In genomic region chr11:62556872-62557631, GRCh38 we compare ENCODE assay signal across 8 cellular contexts. TPM values are rescaled to one million over a fixed set of nuclear protein-coding genes. Genes with fewer than 3 reads are reported as not detected.
DNase-seq lines count a peak whose midpoint lies in the region; ATAC-seq and TF ChIP-seq lines count a peak whose summit lies in the region.

No MANE protein-coding gene starts in this region.

- peaks cover 81% of the 10 kb centered on the region for H3K4me1 Mint-ChIP-seq in activated T-helper 2 cell treated with anti-CD3 and anti-CD28 coated beads, Interferon-gamma antibody, Interleukin-2, Interleukin-4, amounts not matched to agents 10 μg/mL and 5 μg/mL and 100 μg/mL, durations not matched to agents 14 hours and 24 hours and 36 hours (ENCODE audit: low read depth)

- TF ChIP-seq EP300 in transverse colon (IDR thresholded peaks at IDR 0.05; ENCODE audit: low read depth), result no peak

- H3K36me3 Mint-ChIP-seq in activated T-helper 2 cell treated with anti-CD3 and anti-CD28 coated beads, Interferon-gamma antibody, Interleukin-2, Interleukin-4, amounts not matched to agents 10 μg/mL and 5 μg/mL and 100 μg/mL, durations not matched to agents 14 hours and 24 hours and 36 hours (ENCODE audit: low read depth), result peaks cover 46% of the 10 kb centered on the region

- peak; percentile 6 for TF ChIP-seq POLR2A in transverse colon (IDR thresholded peaks at IDR 0.05)

- peak; percentile 80 for DNase-seq in activated CD8-positive, alpha-beta memory T cell treated with anti-CD3 and anti-CD28 coated beads, Interleukin-2, amount 50 U/mL, for 48 hours
- no peak for DNase-seq in activated CD8-positive, alpha-beta memory T cell treated with anti-CD3 and anti-CD28 coated beads, Interleukin-2, amount 50 U/mL, for 4 hours
- peak in 1 of 2 experiments; percentile 75 for DNase-seq in HL-60 (ENCODE audit: low read depth in 1 of 2, low spot score in 1 of 2)
- DNase-seq in activated T-helper 2 cell treated with anti-CD3 and anti-CD28 coated beads, Interferon-gamma antibody, Interleukin-2, Interleukin-4, amounts not matched to agents 10 μg/mL and 5 μg/mL and 100 μg/mL, durations not matched to agents 14 hours and 24 hours and 36 hours (ENCODE audit: low spot score), result peak; percentile 79
- peak; percentile 58 for DNase-seq in transverse colon
- DNase-seq in UCSD-AML1 (lab: John Stamatoyannopoulos, UW; ENCODE audit: unreplicated experiment), result no peak

- H3K27me3 ChIP-seq in HL-60 (ENCODE audit: insufficient read depth, poor library complexity, severe bottlenecking), result no peaks in the 10 kb centered on the region
- no peaks in the 10 kb centered on the region for H3K27me3 ChIP-seq in layer of hippocampus (ENCODE audit: control insufficient read depth, insufficient read depth, low read length)
- H3K27me3 ChIP-seq in transverse colon, result no peaks in the 10 kb centered on the region

- peak overlapping the region; percentile 94 for H3K27ac ChIP-seq in HL-60 (replicated peaks)
- H3K27ac ChIP-seq in layer of hippocampus (ENCODE audit: low read depth, low read length), result peak overlapping the region; percentile 59
- peak overlapping the region; percentile 96 to 100 (median 97) for H3K27ac ChIP-seq in transverse colon

- H3K27me3 Mint-ChIP-seq in activated T-helper 2 cell treated with anti-CD3 and anti-CD28 coated beads, Interferon-gamma antibody, Interleukin-2, Interleukin-4, amounts not matched to agents 10 μg/mL and 5 μg/mL and 100 μg/mL, durations not matched to agents 14 hours and 24 hours and 36 hours (ENCODE audit: low read depth), result no peaks in the 10 kb centered on the region

- H3K4me3 Mint-ChIP-seq in activated T-helper 2 cell treated with anti-CD3 and anti-CD28 coated beads, Interferon-gamma antibody, Interleukin-2, Interleukin-4, amounts not matched to agents 10 μg/mL and 5 μg/mL and 100 μg/mL, durations not matched to agents 14 hours and 24 hours and 36 hours (ENCODE audit: low read depth), result peak overlapping the region; percentile 50

- H3K9me3 ChIP-seq in transverse colon, result no peaks in the 10 kb centered on the region

- TF ChIP-seq CTCF in HL-60 (IDR thresholded peaks at IDR 0.05; ENCODE audit: insufficient read depth, low read length) (no peak), transverse colon (IDR thresholded peaks at IDR 0.05) (no peak)

- H3K27ac Mint-ChIP-seq in activated T-helper 2 cell treated with anti-CD3 and anti-CD28 coated beads, Interferon-gamma antibody, Interleukin-2, Interleukin-4, amounts not matched to agents 10 μg/mL and 5 μg/mL and 100 μg/mL, durations not matched to agents 14 hours and 24 hours and 36 hours, result peak overlapping the region; percentile 97

- peaks cover 65 to 80% (median 72%) of the 10 kb centered on the region in 4 donors for H3K4me1 ChIP-seq in transverse colon

- H3K36me3 ChIP-seq in transverse colon, result peaks cover 0 to 16% (median 3%) of the 10 kb centered on the region in 4 donors

- in situ Hi-C loops in transverse colon (cut with MboI; ENCODE audit: low pct_ligation_motif_present in 1 of 4, low pct_unique_long_range_greater_than_20kb in 1 of 4, low sequenced_read_pairs in 3 of 4), result loop anchor here in 2 of 4 donors (10.0 kb wide), 1 partner anchor 132 kb away; no protein-coding TSS in a partner anchor

- ATAC-seq in HG02870 (IDR thresholded peaks at IDR 0.05; ENCODE audit: unreplicated experiment), result no peak

- H3K4me3 ChIP-seq in HL-60 (replicated peaks; ENCODE audit: insufficient read depth, low read length) (no peak overlapping the region), transverse colon (peak overlapping the region in 2 of 4 donors; percentile 0 to 6)

- intact Hi-C loops in activated T-helper 2 cell treated with anti-CD3 and anti-CD28 coated beads, Interferon-gamma antibody, Interleukin-2, Interleukin-4, amounts not matched to agents 10 μg/mL and 5 μg/mL and 100 μg/mL, durations not matched to agents 14 hours and 24 hours and 36 hours (cut with micrococcal nuclease), result loop anchor here (1.0 to 10.0 kb wide), 6 partner anchors 14 to 298 kb away; partner anchors contain the start of genes EEF1G and TUT1
- intact Hi-C loops in transverse colon (cut with DNase I; ENCODE audit: low total_unique reads), result no loop called here

- WGBS in transverse colon (ENCODE audit: low coverage in 1 of 2), 2 donors, result 0 to 33% methylated on average over 1 to 3 of the region's 3 CpGs

- H3K9me3 Mint-ChIP-seq in activated T-helper 2 cell treated with anti-CD3 and anti-CD28 coated beads, Interferon-gamma antibody, Interleukin-2, Interleukin-4, amounts not matched to agents 10 μg/mL and 5 μg/mL and 100 μg/mL, durations not matched to agents 14 hours and 24 hours and 36 hours, result no peaks in the 10 kb centered on the region

RNA-seq across cellular contexts. Expression of gene AHNAK, which starts 10.4 kb away (rescaled TPM):
- total RNA-seq in activated T-helper 2 cell treated with anti-CD3 and anti-CD28 coated beads, Interferon-gamma antibody, Interleukin-2, Interleukin-4, amounts not matched to agents 10 μg/mL and 5 μg/mL and 100 μg/mL, durations not matched to agents 14 hours and 24 hours and 36 hours, result 105 and 108 TPM in 2 replicates
- 1,000 to 10,000 TPM in 1 of 4 donors, 100 to 1,000 TPM in 3; 561 to 1,032 (median 742) TPM for total RNA-seq in transverse colon

RNA-seq across cellular contexts. Expression of gene EEF1G, which starts 16.6 kb away (rescaled TPM):
- 1,369 and 1,395 TPM in 2 replicates for total RNA-seq in activated T-helper 2 cell treated with anti-CD3 and anti-CD28 coated beads, Interferon-gamma antibody, Interleukin-2, Interleukin-4, amounts not matched to agents 10 μg/mL and 5 μg/mL and 100 μg/mL, durations not matched to agents 14 hours and 24 hours and 36 hours
- 1,000 to 10,000 TPM in 3 of 4 donors, 100 to 1,000 TPM in 1; 337 to 1,276 (median 1,207) TPM for total RNA-seq in transverse colon

RNA-seq across cellular contexts. Expression of gene TUT1, which starts 34.3 kb away (rescaled TPM):
- 29.9 and 41.7 TPM in 2 replicates for total RNA-seq in activated T-helper 2 cell treated with anti-CD3 and anti-CD28 coated beads, Interferon-gamma antibody, Interleukin-2, Interleukin-4, amounts not matched to agents 10 μg/mL and 5 μg/mL and 100 μg/mL, durations not matched to agents 14 hours and 24 hours and 36 hours
- 10 to 100 TPM in 2 of 4 donors, 1 to 10 TPM in 2; 6.0 to 12.4 (median 9.8) TPM for total RNA-seq in transverse colon

RNA-seq across cellular contexts. Expression of gene MTA2, which starts 44.6 kb away (rescaled TPM):
- 201 and 215 TPM in 2 replicates for total RNA-seq in activated T-helper 2 cell treated with anti-CD3 and anti-CD28 coated beads, Interferon-gamma antibody, Interleukin-2, Interleukin-4, amounts not matched to agents 10 μg/mL and 5 μg/mL and 100 μg/mL, durations not matched to agents 14 hours and 24 hours and 36 hours
- total RNA-seq in transverse colon, result 10 to 100 TPM; 42.0 to 80.1 (median 62.1) TPM

RNA-seq across cellular contexts. Expression of gene EML3, which starts 55.5 kb away (rescaled TPM):
- total RNA-seq in activated T-helper 2 cell treated with anti-CD3 and anti-CD28 coated beads, Interferon-gamma antibody, Interleukin-2, Interleukin-4, amounts not matched to agents 10 μg/mL and 5 μg/mL and 100 μg/mL, durations not matched to agents 14 hours and 24 hours and 36 hours, result 144 and 146 TPM in 2 replicates
- total RNA-seq in transverse colon, result 10 to 100 TPM; 35.0 to 61.1 (median 44.9) TPM

Comparison
In these comparisons a context has a peak if more than half of its experiments do, and no peak if none do; other contexts are left out.
1. DNase-seq: peak in activated CD8-positive, alpha-beta memory T cell treated with anti-CD3 and anti-CD28 coated beads, Interleukin-2, amount 50 U/mL, for 48 hours (single experiment), activated T-helper 2 cell treated with anti-CD3 and anti-CD28 coated beads, Interferon-gamma antibody, Interleukin-2, Interleukin-4, amounts not matched to agents 10 μg/mL and 5 μg/mL and 100 μg/mL, durations not matched to agents 14 hours and 24 hours and 36 hours (single experiment) and transverse colon (single experiment); none in activated CD8-positive, alpha-beta memory T cell treated with anti-CD3 and anti-CD28 coated beads, Interleukin-2, amount 50 U/mL, for 4 hours (single experiment) and UCSD-AML1 (single experiment).
2. Peak in every context shown above with its lines, with median percentiles within 50 percentile points of each other: H3K27ac ChIP-seq.